ENCODE assay signal across 9 cellular contexts in the genomic region with DNA sequence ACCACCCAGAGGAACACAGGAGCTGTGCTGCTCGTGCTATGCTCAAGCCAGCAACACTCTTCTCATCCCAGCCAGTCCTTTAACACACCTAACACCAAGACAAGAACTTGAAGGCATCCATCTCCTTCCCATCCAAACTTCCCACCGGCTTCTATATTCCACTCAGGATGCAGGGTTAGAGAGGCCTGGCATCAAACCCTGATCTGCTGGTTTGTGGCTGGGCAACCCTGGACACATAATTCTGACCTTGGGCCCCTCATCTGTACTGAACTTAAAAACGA. TPM values are rescaled to one million over a fixed set of nuclear protein-coding genes. Genes with fewer than 3 reads are reported as not detected.
DNase-seq lines count a peak whose midpoint lies in the region; ATAC-seq and TF ChIP-seq lines count a peak whose summit lies in the region.
"Had no signal": no experiment of that assay in that cellular context is flagged by ENCODE, and none has a peak within 500 bp of the region (broad histone marks: within the 10 kb centered on the region; RNA-seq: fewer than 3 reads in every experiment).

No MANE protein-coding gene starts in this region.

- H3K36me3 Mint-ChIP-seq in activated CD4-positive, alpha-beta T cell treated with anti-CD3 and anti-CD28 coated beads, Interleukin-2, amount 10 ng/mL, durations not matched to agents 7 days and 5 days (ENCODE audit: low read depth) = peaks cover 58% of the 10 kb centered on the region
- peaks cover 49 to 51% of the 10 kb centered on the region in 2 donors for H3K36me3 Mint-ChIP-seq in stimulated activated naive B cell treated with anti-CD40 and anti-IgM and Interleukin-4, amounts not matched to agents 10 μg/mL and 1 μg/mL and 100 μg/mL, for 72 hours

- H3K27me3 ChIP-seq in SJCRH30 (no peaks in the 10 kb centered on the region), body of pancreas (no peaks in the 10 kb centered on the region)

- H3K4me3 Mint-ChIP-seq in activated CD4-positive, alpha-beta T cell treated with anti-CD3 and anti-CD28 coated beads, Interleukin-2, amount 10 ng/mL, durations not matched to agents 7 days and 5 days = peak overlapping the region; percentile 97
- peak overlapping the region; percentile 97 to 98 for H3K4me3 Mint-ChIP-seq in stimulated activated naive B cell treated with anti-CD40 and anti-IgM and Interleukin-4, amounts not matched to agents 10 μg/mL and 1 μg/mL and 100 μg/mL, for 72 hours

- H3K4me3 ChIP-seq in SJCRH30 = peak overlapping the region; percentile 76
- no peak overlapping the region for H3K4me3 ChIP-seq in body of pancreas

- CTCF ChIA-PET in activated CD4-positive, alpha-beta T cell treated with anti-CD3 and anti-CD28 coated beads, Interleukin-2, amount 10 ng/mL, durations not matched to agents 7 days and 5 days (lab: Charles Lee) = interaction anchor here (1.0 to 1.8 kb wide), 2 partner anchors 8 to 23 kb away, joined by 3 to 4 read pairs; no protein-coding TSS in a partner anchor

- 57% methylated on average over 3 of the region's 3 CpGs for WGBS in body of pancreas, 2 donors

- H3K27ac ChIP-seq in SJCRH30 (no peak overlapping the region), epithelial cell of prostate (peak overlapping the region; percentile 71), body of pancreas (no peak overlapping the region)

- H3K36me3 ChIP-seq in SJCRH30 (peaks cover 42% of the 10 kb centered on the region), body of pancreas (replicated peaks in 1 of 2; ENCODE audit: insufficient read depth in 1 of 2, low read depth in 2 of 2) (peaks cover 4 to 15% of the 10 kb centered on the region in 2 donors)

- H3K27ac Mint-ChIP-seq in activated CD4-positive, alpha-beta T cell treated with anti-CD3 and anti-CD28 coated beads, Interleukin-2, amount 10 ng/mL, durations not matched to agents 7 days and 5 days = peak overlapping the region; percentile 99
- H3K27ac Mint-ChIP-seq in stimulated activated naive B cell treated with anti-CD40 and anti-IgM and Interleukin-4, amounts not matched to agents 10 μg/mL and 1 μg/mL and 100 μg/mL, for 72 hours = peak overlapping the region; percentile 100

- TF ChIP-seq CTCF in body of pancreas (IDR thresholded peaks at IDR 0.05) = no peak

- no peak for TF ChIP-seq POLR2A in body of pancreas (IDR thresholded peaks at IDR 0.05)

- POLR2A ChIA-PET in activated CD4-positive, alpha-beta T cell treated with anti-CD3 and anti-CD28 coated beads, Interleukin-2, amount 10 ng/mL, durations not matched to agents 7 days and 5 days (lab: Charles Lee) = no interaction called here

- no peak for DNase-seq in activated CD4-positive, alpha-beta T cell treated with anti-CD3 and anti-CD28 coated beads, Interleukin-2, amount 10 ng/mL, durations not matched to agents 7 days and 5 days
- DNase-seq in activated CD4-positive, alpha-beta T cell treated with anti-CD3 and anti-CD28 coated beads for 4 hours = no peak
- no peak for DNase-seq in SJCRH30
- no peak for DNase-seq in epithelial cell of prostate (ENCODE audit: low read depth, low spot score)
- DNase-seq in stimulated activated naive B cell treated with anti-CD40 and anti-IgM and Interleukin-4, amounts not matched to agents 10 μg/mL and 1 μg/mL and 100 μg/mL, for 72 hours = no peak
- DNase-seq in body of pancreas = no peak

- intact Hi-C loops in body of pancreas (cut with DNase I) = no loop called here

- H3K27me3 Mint-ChIP-seq in activated CD4-positive, alpha-beta T cell treated with anti-CD3 and anti-CD28 coated beads, Interleukin-2, amount 10 ng/mL, durations not matched to agents 7 days and 5 days = no peaks in the 10 kb centered on the region
- no peaks in the 10 kb centered on the region for H3K27me3 Mint-ChIP-seq in stimulated activated naive B cell treated with anti-CD40 and anti-IgM and Interleukin-4, amounts not matched to agents 10 μg/mL and 1 μg/mL and 100 μg/mL, for 72 hours

- H3K4me1 ChIP-seq in SJCRH30 (peaks cover 8% of the 10 kb centered on the region), body of pancreas (peaks cover 35% of the 10 kb centered on the region)

- peaks cover 84% of the 10 kb centered on the region for H3K4me1 Mint-ChIP-seq in activated CD4-positive, alpha-beta T cell treated with anti-CD3 and anti-CD28 coated beads, Interleukin-2, amount 10 ng/mL, durations not matched to agents 7 days and 5 days
- H3K4me1 Mint-ChIP-seq in stimulated activated naive B cell treated with anti-CD40 and anti-IgM and Interleukin-4, amounts not matched to agents 10 μg/mL and 1 μg/mL and 100 μg/mL, for 72 hours = peaks cover 57 to 91% of the 10 kb centered on the region in 2 donors

- H3K9me3 Mint-ChIP-seq in activated CD4-positive, alpha-beta T cell treated with anti-CD3 and anti-CD28 coated beads, Interleukin-2, amount 10 ng/mL, durations not matched to agents 7 days and 5 days = no peaks in the 10 kb centered on the region
- H3K9me3 Mint-ChIP-seq in stimulated activated naive B cell treated with anti-CD40 and anti-IgM and Interleukin-4, amounts not matched to agents 10 μg/mL and 1 μg/mL and 100 μg/mL, for 72 hours = no peaks in the 10 kb centered on the region

- H3K9me3 ChIP-seq in SJCRH30 (replicated peaks) = no peaks in the 10 kb centered on the region
- no peaks in the 10 kb centered on the region for H3K9me3 ChIP-seq in body of pancreas

- no peak for ATAC-seq in stimulated activated naive B cell treated with anti-CD40 and anti-IgM and Interleukin-4, amounts not matched to agents 10 μg/mL and 1 μg/mL and 100 μg/mL, for 72 hours (replicated peaks)
- no peak for ATAC-seq in body of pancreas
- ATAC-seq in GM18873 (IDR thresholded peaks at IDR 0.05; ENCODE audit: low FRiP score, unreplicated experiment) = no peak
- no peak for ATAC-seq in HG03520 (IDR thresholded peaks at IDR 0.05; ENCODE audit: unreplicated experiment)

RNA-seq across cellular contexts. Expression of a gene that starts 5.6 kb away (rescaled TPM):
- 100 to 1,000 TPM; 414 to 457 TPM for total RNA-seq in activated CD4-positive, alpha-beta T cell treated with anti-CD3 and anti-CD28 coated beads, Interleukin-2, amount 10 ng/mL, durations not matched to agents 7 days and 5 days
- 0.30 and 0.33 TPM in 2 replicates for total RNA-seq in SJCRH30 (2014; rRNA removed; shearing (Covaris generic))
- 1 to 10 TPM; 2.3 to 3.3 TPM for total RNA-seq in body of pancreas
- total RNA-seq: RPMI7951 had no signal

RNA-seq across cellular contexts. Expression of a gene that starts 15.6 kb away (rescaled TPM):
- total RNA-seq in activated CD4-positive, alpha-beta T cell treated with anti-CD3 and anti-CD28 coated beads, Interleukin-2, amount 10 ng/mL, durations not matched to agents 7 days and 5 days = 100 to 1,000 TPM; 134 TPM
- total RNA-seq in SJCRH30 (2014; rRNA removed; shearing (Covaris generic)) = 26.2 and 28.3 TPM in 2 replicates
- 10 to 100 TPM; 19.4 to 22.3 TPM for total RNA-seq in body of pancreas

Comparison
In these comparisons a context has a peak if more than half of its experiments do, and no peak if none do; other contexts are left out.
1. RNA of a gene that starts 5.6 kb away (total RNA-seq): 414 to 457 TPM in activated CD4-positive, alpha-beta T cell treated with anti-CD3 and anti-CD28 coated beads, Interleukin-2, amount 10 ng/mL, durations not matched to agents 7 days and 5 days; 2.3 to 3.3 TPM in body of pancreas and 0.30 to 0.33 TPM in SJCRH30; every median in the first group is over 10 times any median in the second.